ENCODE assay signal across 10 cellular contexts in the genomic region with DNA sequence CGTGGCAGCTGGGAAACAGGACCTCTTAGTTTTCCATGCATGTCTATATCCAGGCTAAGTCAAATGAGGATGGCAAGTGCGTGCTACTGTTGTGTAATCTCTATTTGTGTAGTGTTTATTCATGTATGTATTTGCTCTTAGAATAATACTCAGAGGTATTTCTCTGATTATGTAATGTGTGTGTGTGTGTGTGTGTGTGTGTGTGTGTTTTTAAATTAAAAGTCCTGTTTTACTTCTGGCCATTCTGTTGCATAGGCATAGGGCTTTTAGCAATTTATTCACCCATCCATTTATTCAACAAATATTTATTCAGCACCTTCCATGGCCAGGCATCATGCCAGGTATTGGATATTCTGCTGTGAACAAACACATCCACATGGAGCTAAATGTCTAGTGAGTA.
DNase-seq lines count a peak whose midpoint lies in the region; ATAC-seq and TF ChIP-seq lines count a peak whose summit lies in the region.
"Had no signal": no experiment of that assay in that cellular context is flagged by ENCODE, and none has a peak within 500 bp of the region (broad histone marks: within the 10 kb centered on the region; RNA-seq: fewer than 3 reads in every experiment).

No MANE protein-coding gene starts in this region.

- H3K27ac Mint-ChIP-seq in nephron progenitor cell, result peak overlapping the region; percentile 37

- H3K9me3 ChIP-seq in OCI-LY1 (ENCODE audit: low read length), result no peaks in the 10 kb centered on the region
- H3K9me3 ChIP-seq: tibial nerve had no signal

- DNase-seq in DMS153 (lab: John Stamatoyannopoulos, UW), result peak; percentile 99
- peak; percentile 10 for DNase-seq in NCI-H1436 (lab: John Stamatoyannopoulos, UW)
- no peak for DNase-seq in nephron progenitor cell
- no peak for DNase-seq in stimulated activated CD8-positive, alpha-beta memory T cell treated with anti-CD3 and anti-CD28 coated beads, Interleukin-4, amount 100 ng/mL, for 48 hours
- DNase-seq in T-helper 2 cell, result no peak
- DNase-seq: AML-193 had no signal

- H3K79me2 ChIP-seq in OCI-LY1 (ENCODE audit: insufficient read depth, low read length), result no peaks in the 10 kb centered on the region

- no peak overlapping the region for H3K9ac ChIP-seq in OCI-LY1 (ENCODE audit: low read length)

- TF ChIP-seq CTCF in OCI-LY1 (IDR thresholded peaks at IDR 0.05; ENCODE audit: low read length) (no peak), nephron progenitor cell (IDR thresholded peaks at IDR 0.05) (no peak)

- H3K27me3 Mint-ChIP-seq in nephron progenitor cell (ENCODE audit: low read depth, poor library complexity), result no peaks in the 10 kb centered on the region

- H3K4me1 ChIP-seq in OCI-LY1 (ENCODE audit: insufficient read depth, low read length, severe bottlenecking), result peaks cover 73% of the 10 kb centered on the region

- H3K9me3 Mint-ChIP-seq in nephron progenitor cell, result no peaks in the 10 kb centered on the region

- no peaks in the 10 kb centered on the region for H3K9me2 ChIP-seq in OCI-LY1 (ENCODE audit: low read depth, low read length)

- H2AFZ ChIP-seq in OCI-LY1 (ENCODE audit: low read length), result no peak overlapping the region

- H4K20me1 ChIP-seq in OCI-LY1 (ENCODE audit: insufficient read depth, low read length), result no peaks in the 10 kb centered on the region

- H3K4me1 Mint-ChIP-seq in nephron progenitor cell, result no peaks in the 10 kb centered on the region

- no peak overlapping the region for H3K4me3 ChIP-seq in OCI-LY1 (ENCODE audit: low read depth, low read length, poor library complexity, severe bottlenecking)
- H3K4me3 ChIP-seq: tibial nerve had no signal

- H3F3A ChIP-seq in OCI-LY1 (ENCODE audit: insufficient read depth, low read length), result no peaks in the 10 kb centered on the region

- ATAC-seq in HG03196 (IDR thresholded peaks at IDR 0.05; ENCODE audit: unreplicated experiment), result no peak
- ATAC-seq in HG02571 (IDR thresholded peaks at IDR 0.05; ENCODE audit: unreplicated experiment), result no peak

- H3K27ac ChIP-seq in OCI-LY1 (ENCODE audit: low read depth, low read length, poor library complexity, severe bottlenecking), result peak overlapping the region; percentile 75
- H3K27ac ChIP-seq: tibial nerve had no signal

- H3K27me3 ChIP-seq in OCI-LY1 (ENCODE audit: insufficient read depth, low read length), result no peaks in the 10 kb centered on the region
- H3K27me3 ChIP-seq: tibial nerve had no signal

- no peak overlapping the region for H3K4me2 ChIP-seq in OCI-LY1 (ENCODE audit: low read length)

- H3K36me3 Mint-ChIP-seq in nephron progenitor cell (ENCODE audit: low read depth), result peaks cover 35% of the 10 kb centered on the region

- no peak overlapping the region for H3K4me3 Mint-ChIP-seq in nephron progenitor cell

- no peaks in the 10 kb centered on the region for H3K36me3 ChIP-seq in OCI-LY1 (ENCODE audit: insufficient read depth, low read length)
- H3K36me3 ChIP-seq: tibial nerve had no signal

Comparison
In these comparisons a context has a peak if more than half of its experiments do, and no peak if none do; other contexts are left out.
1. DNase-seq: peak in DMS153 (single experiment) and NCI-H1436 (single experiment); none in nephron progenitor cell (single experiment), stimulated activated CD8-positive, alpha-beta memory T cell treated with anti-CD3 and anti-CD28 coated beads, Interleukin-4, amount 100 ng/mL, for 48 hours (single experiment) and T-helper 2 cell (0 of 5).